1 cellular context compared by ENCODE assay signal in genomic region chr10:27464993-27465392, GRCh38.
TF ChIP-seq lines count a peak whose summit lies in the region.

No MANE protein-coding gene starts in this region.

TF ChIP-seq in GM23338, 12 proteins besides CTCF, POLR2A, EP300 and RAD21 (continued from another document):
- TF ChIP-seq EZH2 (IDR thresholded peaks at IDR 0.05; ENCODE audit: low read depth, unreplicated experiment), result no peak
- no peak for TF ChIP-seq EZH2phosphoT487 (IDR thresholded peaks at IDR 0.05; ENCODE audit: unreplicated experiment)
- no peak for TF ChIP-seq JUNB (IDR thresholded peaks at IDR 0.05; ENCODE audit: unreplicated experiment)
